ENCODE assay signal across 19 cellular contexts in genomic region chr15:99073008-99073714, GRCh38. TPM values are rescaled to one million over a fixed set of nuclear protein-coding genes. Genes with fewer than 3 reads are reported as not detected.
A peak's percentile ranks its signal among the peaks of the same experiment; 100 is the strongest.
DNase-seq lines count a peak whose midpoint lies in the region; ATAC-seq and TF ChIP-seq lines count a peak whose summit lies in the region.
"Had no signal": no experiment of that assay in that cellular context is flagged by ENCODE, and none has a peak within 500 bp of the region (broad histone marks: within the 10 kb centered on the region; RNA-seq: fewer than 3 reads in every experiment).

No MANE protein-coding gene starts in this region.

- no TSS peak for BruUV-seq in PC-3 (replicated peaks; lab: Mats Ljungman, UMichigan)

- ATAC-seq in GM18868 (IDR thresholded peaks at IDR 0.05; ENCODE audit: unreplicated experiment) (peak; percentile 71), GM21786 (IDR thresholded peaks at IDR 0.05; ENCODE audit: unreplicated experiment) (peak; percentile 45), sciatic nerve (no peak), PC-3 (no peak)
- ATAC-seq: activated naive CD8-positive, alpha-beta T cell treated with anti-CD3 and anti-CD28 coated beads, Interleukin-2, amount 50 U/mL, for 24 hours; activated T-cell treated with anti-CD3 and anti-CD28 coated beads, Interleukin-2, amount 50 U/mL, for 4 hours; effector memory CD8-positive, alpha-beta T cell had no signal

- H3F3A ChIP-seq in PC-3 (ENCODE audit: low read length, unreplicated experiment), result no peaks in the 10 kb centered on the region

- CTCF ChIA-PET in PC-3 (lab: Charles Lee), result no interaction called here

- no peaks in the 10 kb centered on the region for H3K36me3 ChIP-seq in PC-3 (ENCODE audit: low read depth, low read length)
- H3K36me3 ChIP-seq: BLaER1, cardiac muscle cell, sigmoid colon, thoracic aorta had no signal

- no peak overlapping the region for H3K9ac ChIP-seq in PC-3 (ENCODE audit: low read length)
- H3K9ac ChIP-seq: BLaER1 had no signal

- H2AFZ ChIP-seq in PC-3 (ENCODE audit: low read length), result no peak overlapping the region
- H2AFZ ChIP-seq: hepatocyte had no signal

- no peaks in the 10 kb centered on the region for H4K20me1 ChIP-seq in PC-3 (ENCODE audit: low read length)
- H4K20me1 ChIP-seq: BLaER1 had no signal

- no peaks in the 10 kb centered on the region for H3K27me3 ChIP-seq in PC-3 (ENCODE audit: low read length)
- H3K27me3 ChIP-seq: BLaER1, cardiac muscle cell, hepatocyte, sigmoid colon had no signal

- POLR2A ChIA-PET in PC-3 (lab: Charles Lee; ENCODE audit: unreplicated experiment), result no interaction called here

- DNase-seq in M059J (ENCODE audit: low read depth) (peak; percentile 18), kidney tubule cell (ENCODE audit: low spot score) (peak; percentile 25), sciatic nerve (ENCODE audit: low spot score) (no peak), PC-3 (no peak), GOT3 (lab: John Stamatoyannopoulos, UW) (no peak)
- no peak for DNase-seq in activated naive CD4-positive, alpha-beta T cell treated with anti-CD3 and anti-CD28 coated beads, Interleukin-2, amount 50 U/mL, for 16 hours
- DNase-seq: activated CD4-positive, alpha-beta T cell treated with anti-CD3 and anti-CD28 coated beads, Interleukin-2, amount 50 U/mL, for 1 hour; activated naive CD8-positive, alpha-beta T cell treated with anti-CD3 and anti-CD28 coated beads, Interleukin-2, amount 50 U/mL, for 24 hours; activated T-cell treated with anti-CD3 and anti-CD28 coated beads, Interleukin-2, amount 50 U/mL, for 4 hours; effector memory CD8-positive, alpha-beta T cell; KG1; nucleus accumbens; sigmoid colon had no signal

- intact Hi-C loops in sciatic nerve (cut with DNase I) (loop anchor here (10.0 kb wide), 1 partner anchor 548 kb away; no protein-coding TSS in a partner anchor), PC-3 (cut with micrococcal nuclease) (no loop called here)

- no peak for TF ChIP-seq CTCF in PC-3 (conservative IDR thresholded peaks at IDR 0.05; ENCODE audit: low read depth, low read length)

- H3K4me2 ChIP-seq in PC-3 (ENCODE audit: low read length), result no peak overlapping the region
- H3K4me2 ChIP-seq: BLaER1, hepatocyte had no signal

- no peaks in the 10 kb centered on the region for H3K4me1 ChIP-seq in PC-3 (ENCODE audit: insufficient read depth, low read length)
- H3K4me1 ChIP-seq: sigmoid colon had no signal

- H3K4me3 ChIP-seq in PC-3 (ENCODE audit: low read length), result no peak overlapping the region
- H3K4me3 ChIP-seq: BLaER1, cardiac muscle cell, hepatocyte, sigmoid colon, thoracic aorta had no signal

- H3K79me2 ChIP-seq in PC-3 (ENCODE audit: low read length), result no peaks in the 10 kb centered on the region
- H3K79me2 ChIP-seq: hepatocyte had no signal

- no peaks in the 10 kb centered on the region for H3K9me3 ChIP-seq in PC-3 (ENCODE audit: low read length)
- H3K9me3 ChIP-seq: BLaER1, sigmoid colon, thoracic aorta had no signal

- no peaks in the 10 kb centered on the region for H3K9me2 ChIP-seq in PC-3 (replicated peaks; ENCODE audit: low read length)

- no peak overlapping the region for H3K27ac ChIP-seq in PC-3 (ENCODE audit: low read length)
- H3K27ac ChIP-seq: BLaER1, cardiac muscle cell, hepatocyte, sigmoid colon, thoracic aorta had no signal

RNA-seq across cellular contexts. Expression of gene SYNM, which starts 31.7 kb away (rescaled TPM):
- total RNA-seq in M059J (2014; rRNA removed; shearing (Covaris generic)), result 1.9 and 4.1 TPM in 2 replicates
- 33.7 TPM for total RNA-seq in sciatic nerve
- 9.9 and 15.6 TPM in 2 replicates for total RNA-seq in PC-3 (2014; rRNA removed)

Comparison
In these comparisons a context has a peak if more than half of its experiments do, and no peak if none do; other contexts are left out.
1. ATAC-seq: peak in GM18868 (single experiment) and GM21786 (single experiment); none in sciatic nerve (single experiment) and PC-3 (single experiment).
2. DNase-seq: peak in M059J (single experiment) and kidney tubule cell (single experiment); none in activated naive CD4-positive, alpha-beta T cell treated with anti-CD3 and anti-CD28 coated beads, Interleukin-2, amount 50 U/mL, for 16 hours (single experiment), sciatic nerve (single experiment), PC-3 (single experiment) and GOT3 (single experiment).